ENCODE assay signal across 30 cellular contexts in genomic region chr16:79367822-79368221, GRCh38.
"Had no signal": no experiment of that assay in that cellular context is flagged by ENCODE, and none has a peak within 500 bp of the region (broad histone marks: within the 10 kb centered on the region; RNA-seq: fewer than 3 reads in every experiment).

No MANE protein-coding gene starts in this region.

- H3K4me1 ChIP-seq: esophagus muscularis mucosa, foreskin keratinocyte had no signal

- H3K27ac Mint-ChIP-seq: activated CD4-positive, alpha-beta memory T cell treated with anti-CD3 and anti-CD28 coated beads for 36 hours; activated CD4-positive, alpha-beta T cell treated with anti-CD3 and anti-CD28 coated beads for 36 hours; activated CD4-positive, alpha-beta T cell treated with anti-CD3 and anti-CD28 coated beads, Interleukin-2, amount 10 ng/mL, durations not matched to agents 24 days and 14 days; activated CD8-positive, alpha-beta memory T cell treated with anti-CD3 and anti-CD28 coated beads, Interleukin-2, amount 10 ng/mL, durations not matched to agents 7 days and 5 days; activated CD8-positive, alpha-beta T cell treated with anti-CD3 and anti-CD28 coated beads, Interleukin-2, amount 10 ng/mL, durations not matched to agents 7 days and 5 days; activated naive CD8-positive, alpha-beta T cell; activated T-cell treated with anti-CD3 and anti-CD28 coated beads, Interleukin-2, amount 50 U/mL, for 72 hours; dendritic cell treated with granulocyte-macrophage colony-stimulating factor and Interleukin-4, amounts not matched to agents 40 ng/mL and 50 ng/mL, for 4 days had no signal

- DNase-seq: activated CD4-positive, alpha-beta memory T cell treated with anti-CD3 and anti-CD28 coated beads for 36 hours; activated CD4-positive, alpha-beta T cell treated with anti-CD3 and anti-CD28 coated beads for 36 hours; activated CD4-positive, alpha-beta T cell treated with anti-CD3 and anti-CD28 coated beads, Interleukin-2, amount 10 ng/mL, durations not matched to agents 24 days and 14 days; activated CD4-positive, CD25-positive, alpha-beta regulatory T cell; activated CD4-positive, CD25-positive, alpha-beta regulatory T cell treated with anti-CD3 and anti-CD28 coated beads, Interleukin-2, amount 50 U/mL, for 72 hours; activated CD8-positive, alpha-beta memory T cell treated with anti-CD3 and anti-CD28 coated beads, Interleukin-2, amount 10 ng/mL, durations not matched to agents 7 days and 5 days; activated CD8-positive, alpha-beta memory T cell treated with anti-CD3 and anti-CD28 coated beads, Interleukin-2, amount 50 U/mL, for 4 hours; activated CD8-positive, alpha-beta T cell treated with anti-CD3 and anti-CD28 coated beads, Interleukin-2, amount 10 ng/mL, durations not matched to agents 7 days and 5 days; activated effector memory CD4-positive, alpha-beta T cell treated with Interleukin-2 at 50 U/mL for 16 hours; activated gamma-delta T cell treated with Interleukin-2 at 50 U/mL for 16 hours; activated naive CD4-positive, alpha-beta T cell treated with anti-CD3 and anti-CD28 coated beads, Interleukin-2, amount 50 U/mL, for 16 hours; activated naive CD4-positive, alpha-beta T cell treated with Interleukin-2 at 50 U/mL for 16 hours; activated T-cell treated with anti-CD3 and anti-CD28 coated beads, Interleukin-2, amount 50 U/mL, for 1 hour; activated T-cell treated with anti-CD3 and anti-CD28 coated beads, Interleukin-2, amount 50 U/mL, for 72 hours; amniotic stem cell; anterior cingulate cortex; brain microvascular endothelial cell; dorsolateral prefrontal cortex; effector memory CD4-positive, alpha-beta T cell; erythroblast; foreskin keratinocyte; gastrocnemius medialis; glutamatergic neuron; T-helper 1 cell; T-helper 2 cell had no signal

- H3K27me3 ChIP-seq: brain microvascular endothelial cell, dorsolateral prefrontal cortex, esophagus muscularis mucosa, foreskin keratinocyte, gastrocnemius medialis had no signal

- H3K4me3 ChIP-seq: coronary artery, dorsolateral prefrontal cortex, esophagus muscularis mucosa, gastrocnemius medialis had no signal

- H3K4me3 Mint-ChIP-seq: activated CD4-positive, alpha-beta memory T cell treated with anti-CD3 and anti-CD28 coated beads for 36 hours; activated CD4-positive, alpha-beta T cell treated with anti-CD3 and anti-CD28 coated beads for 36 hours; activated CD4-positive, alpha-beta T cell treated with anti-CD3 and anti-CD28 coated beads, Interleukin-2, amount 10 ng/mL, durations not matched to agents 24 days and 14 days; activated CD8-positive, alpha-beta memory T cell treated with anti-CD3 and anti-CD28 coated beads, Interleukin-2, amount 10 ng/mL, durations not matched to agents 7 days and 5 days; activated CD8-positive, alpha-beta T cell treated with anti-CD3 and anti-CD28 coated beads, Interleukin-2, amount 10 ng/mL, durations not matched to agents 7 days and 5 days; activated naive CD8-positive, alpha-beta T cell; activated T-cell treated with anti-CD3 and anti-CD28 coated beads, Interleukin-2, amount 50 U/mL, for 72 hours; central memory CD8-positive, alpha-beta T cell; dendritic cell treated with granulocyte-macrophage colony-stimulating factor and Interleukin-4, amounts not matched to agents 40 ng/mL and 50 ng/mL, for 4 days had no signal

- H3K9me3 ChIP-seq: gastrocnemius medialis had no signal

- ATAC-seq: activated CD4-positive, alpha-beta T cell treated with anti-CD3 and anti-CD28 coated beads for 36 hours; activated CD8-positive, alpha-beta memory T cell treated with anti-CD3 and anti-CD28 coated beads, Interleukin-2, amount 10 ng/mL, durations not matched to agents 7 days and 5 days; activated CD8-positive, alpha-beta T cell treated with anti-CD3 and anti-CD28 coated beads, Interleukin-2, amount 10 ng/mL, durations not matched to agents 7 days and 5 days; activated T-cell treated with anti-CD3 and anti-CD28 coated beads, Interleukin-2, amount 50 U/mL, for 72 hours; foreskin keratinocyte; gastrocnemius medialis had no signal

- H3K36me3 ChIP-seq: brain microvascular endothelial cell, esophagus muscularis mucosa, gastrocnemius medialis had no signal

- H3K27me3 Mint-ChIP-seq: activated CD4-positive, alpha-beta memory T cell treated with anti-CD3 and anti-CD28 coated beads for 36 hours; activated CD8-positive, alpha-beta memory T cell treated with anti-CD3 and anti-CD28 coated beads, Interleukin-2, amount 10 ng/mL, durations not matched to agents 7 days and 5 days had no signal

- H3K27ac ChIP-seq: brain microvascular endothelial cell, coronary artery, dorsolateral prefrontal cortex, esophagus muscularis mucosa, foreskin keratinocyte had no signal
